In genomic region chr13:101190976-101191375, GRCh38 we compare ENCODE assay signal across 22 cellular contexts.
A peak's percentile ranks its signal among the peaks of the same experiment; 100 is the strongest.
DNase-seq lines count a peak whose midpoint lies in the region; ATAC-seq and TF ChIP-seq lines count a peak whose summit lies in the region.
"Had no signal": no experiment of that assay in that cellular context is flagged by ENCODE, and none has a peak within 500 bp of the region (broad histone marks: within the 10 kb centered on the region; RNA-seq: fewer than 3 reads in every experiment).

No MANE protein-coding gene starts in this region.

- H3K9me3 ChIP-seq in adipocyte (ENCODE audit: control insufficient read depth, low read length): no peaks in the 10 kb centered on the region
- H3K9me3 ChIP-seq: BE2C, BLaER1 had no signal

- no peaks in the 10 kb centered on the region for H3K27me3 ChIP-seq in adipocyte (replicated peaks; ENCODE audit: control insufficient read depth, insufficient read depth, low read length)
- H3K27me3 ChIP-seq in foreskin keratinocyte: no peaks in the 10 kb centered on the region
- no peaks in the 10 kb centered on the region for H3K27me3 ChIP-seq in GM23338 (ENCODE audit: insufficient read depth)
- H3K27me3 ChIP-seq: BLaER1 had no signal

- H3K79me2 ChIP-seq in GM23338 (replicated peaks; ENCODE audit: insufficient read depth): no peaks in the 10 kb centered on the region

- H3K9me2 ChIP-seq in GM23338 (ENCODE audit: insufficient read depth): no peaks in the 10 kb centered on the region

- no peak overlapping the region for H3K4me3 Mint-ChIP-seq in GM23338
- H3K4me3 Mint-ChIP-seq: CD14-positive monocyte; CD4-positive, alpha-beta memory T cell; CD4-positive, CD25-positive, alpha-beta regulatory T cell; CD8-positive, alpha-beta memory T cell had no signal

- H3K9me3 Mint-ChIP-seq in GM23338: no peaks in the 10 kb centered on the region
- H3K9me3 Mint-ChIP-seq: CD8-positive, alpha-beta memory T cell had no signal

- ATAC-seq in HG03159 (IDR thresholded peaks at IDR 0.05; ENCODE audit: unreplicated experiment): no peak
- no peak for ATAC-seq in foreskin keratinocyte
- ATAC-seq in GM23338: no peak

- H2AFZ ChIP-seq in GM23338: no peak overlapping the region

- H3K4me2 ChIP-seq in GM23338: no peak overlapping the region
- H3K4me2 ChIP-seq: BLaER1 had no signal

- H3K4me3 ChIP-seq in adipocyte (ENCODE audit: low read length): no peak overlapping the region
- H3K4me3 ChIP-seq in choroid plexus epithelial cell (ENCODE audit: low read depth, low read length): no peak overlapping the region
- no peak overlapping the region for H3K4me3 ChIP-seq in fibroblast of the aortic adventitia (ENCODE audit: low read depth, low read length)
- H3K4me3 ChIP-seq in GM23338: no peak overlapping the region
- H3K4me3 ChIP-seq: BLaER1 had no signal

- H4K20me1 ChIP-seq in GM23338 (replicated peaks; ENCODE audit: insufficient read depth): no peaks in the 10 kb centered on the region
- H4K20me1 ChIP-seq: BLaER1 had no signal

- no peak overlapping the region for H3K27ac Mint-ChIP-seq in GM23338
- H3K27ac Mint-ChIP-seq: CD14-positive monocyte; CD4-positive, alpha-beta memory T cell; CD4-positive, CD25-positive, alpha-beta regulatory T cell had no signal

- no peaks in the 10 kb centered on the region for H3F3A ChIP-seq in GM23338 (replicated peaks; ENCODE audit: low read depth)

- TF ChIP-seq CTCF in choroid plexus epithelial cell (conservative IDR thresholded peaks at IDR 0.05; ENCODE audit: low read depth, low read length) (no peak), fibroblast of the aortic adventitia (IDR thresholded peaks at IDR 0.05; ENCODE audit: insufficient read depth, low read length) (no peak), foreskin keratinocyte (conservative IDR thresholded peaks at IDR 0.05) (no peak), GM23338 (conservative IDR thresholded peaks at IDR 0.05; ENCODE audit: low read depth in 2 of 2) (no peak)

- peaks cover 3% of the 10 kb centered on the region for H3K4me1 ChIP-seq in adipocyte (ENCODE audit: control insufficient read depth, insufficient read depth, low read length)
- no peaks in the 10 kb centered on the region for H3K4me1 ChIP-seq in foreskin keratinocyte
- H3K4me1 ChIP-seq in GM23338 (ENCODE audit: insufficient read depth): no peaks in the 10 kb centered on the region
- H3K4me1 ChIP-seq: BE2C, BLaER1 had no signal

- no peaks in the 10 kb centered on the region for H3K36me3 ChIP-seq in adipocyte (ENCODE audit: control insufficient read depth, insufficient read depth, low read length, severe bottlenecking)
- H3K36me3 ChIP-seq in GM23338 (ENCODE audit: insufficient read depth): no peaks in the 10 kb centered on the region
- H3K36me3 ChIP-seq: BE2C, BLaER1 had no signal

- H3K36me3 Mint-ChIP-seq in GM23338 (ENCODE audit: low read depth): no peaks in the 10 kb centered on the region
- H3K36me3 Mint-ChIP-seq: CD14-positive monocyte; CD4-positive, alpha-beta memory T cell; CD4-positive, CD25-positive, alpha-beta regulatory T cell; CD8-positive, alpha-beta memory T cell had no signal

- H3K27ac ChIP-seq in foreskin keratinocyte (no peak overlapping the region), GM23338 (ENCODE audit: low read depth) (no peak overlapping the region)
- H3K27ac ChIP-seq: BLaER1 had no signal

- DNase-seq in adipocyte (ENCODE audit: low read depth) (peak; percentile 22), choroid plexus epithelial cell (ENCODE audit: low read depth) (peak; percentile 60), fibroblast of the aortic adventitia (ENCODE audit: low read depth) (peak; percentile 59), foreskin keratinocyte (no peak), DMS79 (lab: John Stamatoyannopoulos, UW) (no peak), GM23338 (ENCODE audit: low spot score) (no peak)
- DNase-seq: 8988T; ACHN; BE2C; C1 segment of cervical spinal cord; CD4-positive, alpha-beta memory T cell; CD4-positive, CD25-positive, alpha-beta regulatory T cell; CD8-positive, alpha-beta memory T cell; COR-L47; DMS 273 treated with DMSO at 0.1 percent for 48 hours; DMS153; DMS53; DMS79 treated with DMSO at 0.1 percent for 48 hours; GF-D8 had no signal

- H3K27me3 Mint-ChIP-seq in GM23338 (ENCODE audit: insufficient read depth, low read depth, poor library complexity): no peaks in the 10 kb centered on the region
- H3K27me3 Mint-ChIP-seq: CD4-positive, CD25-positive, alpha-beta regulatory T cell had no signal

- no peaks in the 10 kb centered on the region for H3K4me1 Mint-ChIP-seq in GM23338
- H3K4me1 Mint-ChIP-seq: CD14-positive monocyte; CD4-positive, alpha-beta memory T cell; CD4-positive, CD25-positive, alpha-beta regulatory T cell; CD8-positive, alpha-beta memory T cell had no signal

- H3K9ac ChIP-seq in adipocyte (ENCODE audit: low read length): no peak overlapping the region
- H3K9ac ChIP-seq: BLaER1 had no signal

TF ChIP-seq in GM23338, 12 proteins besides CTCF, POLR2A, EP300 and RAD21 (continues in another document):
- TF ChIP-seq JUNB (IDR thresholded peaks at IDR 0.05; ENCODE audit: unreplicated experiment) (no peak), STAT1 (IDR thresholded peaks at IDR 0.05; ENCODE audit: unreplicated experiment) (no peak), CREB1 (CRISPR knock-in tag; IDR thresholded peaks at IDR 0.05; ENCODE audit: low read depth) (no peak), ETS1 (IDR thresholded peaks at IDR 0.05) (no peak), ZNF114 (CRISPR knock-in tag; IDR thresholded peaks at IDR 0.05) (no peak), POLR2AphosphoS5 (IDR thresholded peaks at IDR 0.05; ENCODE audit: low read depth) (no peak), EZH2 (IDR thresholded peaks at IDR 0.05; ENCODE audit: low read depth, unreplicated experiment) (no peak), NANOG (IDR thresholded peaks at IDR 0.05; ENCODE audit: borderline replicate concordance) (no peak)
- TF ChIP-seq, protein P1, sequence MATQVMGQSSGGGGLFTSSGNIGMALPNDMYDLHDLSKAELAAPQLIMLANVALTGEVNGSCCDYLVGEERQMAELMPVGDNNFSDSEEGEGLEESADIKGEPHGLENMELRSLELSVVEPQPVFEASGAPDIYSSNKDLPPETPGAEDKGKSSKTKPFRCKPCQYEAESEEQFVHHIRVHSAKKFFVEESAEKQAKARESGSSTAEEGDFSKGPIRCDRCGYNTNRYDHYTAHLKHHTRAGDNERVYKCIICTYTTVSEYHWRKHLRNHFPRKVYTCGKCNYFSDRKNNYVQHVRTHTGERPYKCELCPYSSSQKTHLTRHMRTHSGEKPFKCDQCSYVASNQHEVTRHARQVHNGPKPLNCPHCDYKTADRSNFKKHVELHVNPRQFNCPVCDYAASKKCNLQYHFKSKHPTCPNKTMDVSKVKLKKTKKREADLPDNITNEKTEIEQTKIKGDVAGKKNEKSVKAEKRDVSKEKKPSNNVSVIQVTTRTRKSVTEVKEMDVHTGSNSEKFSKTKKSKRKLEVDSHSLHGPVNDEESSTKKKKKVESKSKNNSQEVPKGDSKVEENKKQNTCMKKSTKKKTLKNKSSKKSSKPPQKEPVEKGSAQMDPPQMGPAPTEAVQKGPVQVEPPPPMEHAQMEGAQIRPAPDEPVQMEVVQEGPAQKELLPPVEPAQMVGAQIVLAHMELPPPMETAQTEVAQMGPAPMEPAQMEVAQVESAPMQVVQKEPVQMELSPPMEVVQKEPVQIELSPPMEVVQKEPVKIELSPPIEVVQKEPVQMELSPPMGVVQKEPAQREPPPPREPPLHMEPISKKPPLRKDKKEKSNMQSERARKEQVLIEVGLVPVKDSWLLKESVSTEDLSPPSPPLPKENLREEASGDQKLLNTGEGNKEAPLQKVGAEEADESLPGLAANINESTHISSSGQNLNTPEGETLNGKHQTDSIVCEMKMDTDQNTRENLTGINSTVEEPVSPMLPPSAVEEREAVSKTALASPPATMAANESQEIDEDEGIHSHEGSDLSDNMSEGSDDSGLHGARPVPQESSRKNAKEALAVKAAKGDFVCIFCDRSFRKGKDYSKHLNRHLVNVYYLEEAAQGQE (IDR thresholded peaks at IDR 0.05; ENCODE audit: unreplicated experiment): no peak

Comparison
In these comparisons a context has a peak if more than half of its experiments do, and no peak if none do; other contexts are left out.
1. DNase-seq: peak in adipocyte (single experiment), choroid plexus epithelial cell (single experiment) and fibroblast of the aortic adventitia (single experiment); none in foreskin keratinocyte (0 of 2), DMS79 (single experiment) and GM23338 (single experiment).